In genomic region chr19:3360494-3361383, GRCh38 we compare ENCODE assay signal across 8 cellular contexts. TPM values are rescaled to one million over a fixed set of nuclear protein-coding genes. Genes with fewer than 3 reads are reported as not detected.
DNase-seq lines count a peak whose midpoint lies in the region; ATAC-seq and TF ChIP-seq lines count a peak whose summit lies in the region.

No MANE protein-coding gene starts in this region.

- H3K27me3 ChIP-seq in Peyer's patch = no peaks in the 10 kb centered on the region

- peak overlapping the region; percentile 62 to 99 (median 94) for H3K27ac ChIP-seq in Peyer's patch

- peak overlapping the region; percentile 51 to 99 (median 94) for H3K4me3 ChIP-seq in Peyer's patch

- no peaks in the 10 kb centered on the region for H3K9me3 ChIP-seq in Peyer's patch

- no peak for TF ChIP-seq POLR2A in Peyer's patch (IDR thresholded peaks at IDR 0.05)

- peaks cover 0 to 30% (median 9%) of the 10 kb centered on the region in 4 donors for H3K4me1 ChIP-seq in Peyer's patch

- ATAC-seq in HG03039 (IDR thresholded peaks at IDR 0.05; ENCODE audit: unreplicated experiment) = no peak

- DNase-seq in NCI-H82 (lab: John Stamatoyannopoulos, UW) (peak; percentile 41), NCI-H82 treated with DMSO at 0.1 percent for 48 hours (lab: John Stamatoyannopoulos, UW; ENCODE audit: unreplicated experiment) (no peak), Peyer's patch (peak; percentile 56 to 83 (median 74)), head of caudate nucleus (peak; percentile 53 to 93 (median 84)), posterior vena cava (ENCODE audit: low spot score) (peak; percentile 91), ureter (ENCODE audit: low spot score) (peak; percentile 81)
- DNase-seq in activated naive CD4-positive, alpha-beta T cell treated with Interleukin-2 at 50 U/mL for 16 hours = peak; percentile 85

- peak in 1 of 6 experiments; percentile 24 for TF ChIP-seq CTCF in Peyer's patch (IDR thresholded peaks at IDR 0.05)

- intact Hi-C loops in head of caudate nucleus (cut with DNase I) (no loop called here), posterior vena cava (cut with DNase I) (loop anchor here in 1 of 2 donors (10.0 kb wide), 1 partner anchor 94 kb away; no protein-coding TSS in a partner anchor)

- H3K36me3 ChIP-seq in Peyer's patch = no peaks in the 10 kb centered on the region

RNA-seq across cellular contexts. Expression of gene NFIC, which starts 5.6 kb away (rescaled TPM):
- 100 to 1,000 TPM in 1 of 4 donors, 10 to 100 TPM in 3; 34.7 to 191 (median 64.9) TPM for total RNA-seq in Peyer's patch
- 100 to 1,000 TPM; 196 to 223 TPM for total RNA-seq in posterior vena cava
- total RNA-seq in ureter = 141 TPM
